ENCODE assay signal across 29 cellular contexts in genomic region chr2:188316791-188317423, GRCh38. TPM values are rescaled to one million over a fixed set of nuclear protein-coding genes. Genes with fewer than 3 reads are reported as not detected.
"Had no signal": no experiment of that assay in that cellular context is flagged by ENCODE, and none has a peak within 500 bp of the region (broad histone marks: within the 10 kb centered on the region; RNA-seq: fewer than 3 reads in every experiment).

No MANE protein-coding gene starts in this region.

- H3K4me3 ChIP-seq: ascending aorta, body of pancreas, SJSA1 had no signal

- H3K27ac ChIP-seq: ascending aorta, body of pancreas, SJSA1 had no signal

- H3K27me3 ChIP-seq: ascending aorta, body of pancreas, SJSA1 had no signal

- H3K36me3 ChIP-seq: ascending aorta had no signal

- ATAC-seq: activated CD8-positive, alpha-beta memory T cell treated with anti-CD3 and anti-CD28 coated beads, Interleukin-2, amount 10 ng/mL, durations not matched to agents 7 days and 5 days; activated CD8-positive, alpha-beta T cell treated with anti-CD3 and anti-CD28 coated beads, Interleukin-2, amount 10 ng/mL, durations not matched to agents 7 days and 5 days; activated naive CD4-positive, alpha-beta T cell treated with anti-CD3 and anti-CD28 coated beads, Interleukin-2, amount 50 U/mL, for 72 hours; activated naive CD8-positive, alpha-beta T cell treated with anti-CD3 and anti-CD28 coated beads, Interleukin-2, amount 50 U/mL, for 24 hours; body of pancreas; SK-N-SH treated with all-trans-retinoic acid at 6 μM for 48 hours had no signal

- H3K4me1 ChIP-seq: ascending aorta, body of pancreas had no signal

- DNase-seq: activated CD4-positive, alpha-beta T cell treated with anti-CD3 and anti-CD28 coated beads for 48 hours; activated CD4-positive, alpha-beta T cell treated with anti-CD3 and anti-CD28 coated beads, Interleukin-2, amount 50 U/mL, for 4 hours; activated CD4-positive, CD25-positive, alpha-beta regulatory T cell treated with anti-CD3 and anti-CD28 coated beads, Interleukin-2, amount 50 U/mL, for 72 hours; activated CD8-positive, alpha-beta memory T cell treated with anti-CD3 and anti-CD28 coated beads, Interleukin-2, amount 10 ng/mL, durations not matched to agents 7 days and 5 days; activated CD8-positive, alpha-beta T cell treated with anti-CD3 and anti-CD28 coated beads, Interleukin-2, amount 10 ng/mL, durations not matched to agents 7 days and 5 days; activated effector memory CD4-positive, alpha-beta T cell treated with Interleukin-2 at 50 U/mL for 16 hours; activated naive CD4-positive, alpha-beta T cell; activated naive CD8-positive, alpha-beta T cell treated with anti-CD3 and anti-CD28 coated beads, Interleukin-2, amount 50 U/mL, for 24 hours; activated T-cell treated with anti-CD3 and anti-CD28 coated beads, Interleukin-2, amount 50 U/mL, for 24 hours; amniotic stem cell; body of pancreas; central memory CD4-positive, alpha-beta T cell; NCI-H1105 treated with DMSO at 0.1 percent for 48 hours; NCI-H1930; NCI-H2171; NCI-H2227 treated with DMSO at 0.1 percent for 48 hours; NCI-H446 treated with DMSO at 0.1 percent for 48 hours; NCI-H526 treated with DMSO at 0.1 percent for 48 hours; NK-92 treated with Interleukin-12 subunit alpha and Interleukin-12 subunit beta, amount 100 ng/mL, for 24 hours; OCI-M1; SHP77; SW 1271 had no signal

- H3K9me3 ChIP-seq: ascending aorta, body of pancreas had no signal

- FAIRE-seq: bronchial epithelial cell, RCC 7860 had no signal

RNA-seq across cellular contexts. Expression of gene GULP1, which starts 25.2 kb away (rescaled TPM):
- total RNA-seq: activated CD8-positive, alpha-beta memory T cell treated with anti-CD3 and anti-CD28 coated beads, Interleukin-2, amount 10 ng/mL, durations not matched to agents 7 days and 5 days; activated CD8-positive, alpha-beta T cell treated with anti-CD3 and anti-CD28 coated beads, Interleukin-2, amount 10 ng/mL, durations not matched to agents 7 days and 5 days; activated naive CD4-positive, alpha-beta T cell treated with anti-CD3 and anti-CD28 coated beads, Interleukin-2, amount 50 U/mL, for 72 hours; activated T-helper 1 cell treated with anti-CD3 and anti-CD28 coated beads, Interleukin-12 subunit alpha, Interleukin-12 subunit beta, Interleukin-2, Interleukin-4 antibody, amounts not matched to agents 30 ng/mL and 10 ng/mL and 1 ng/mL, durations not matched to agents 14 hours and 24 hours and 36 hours had no signal
